24 cellular contexts compared by ENCODE assay signal in the genomic region with DNA sequence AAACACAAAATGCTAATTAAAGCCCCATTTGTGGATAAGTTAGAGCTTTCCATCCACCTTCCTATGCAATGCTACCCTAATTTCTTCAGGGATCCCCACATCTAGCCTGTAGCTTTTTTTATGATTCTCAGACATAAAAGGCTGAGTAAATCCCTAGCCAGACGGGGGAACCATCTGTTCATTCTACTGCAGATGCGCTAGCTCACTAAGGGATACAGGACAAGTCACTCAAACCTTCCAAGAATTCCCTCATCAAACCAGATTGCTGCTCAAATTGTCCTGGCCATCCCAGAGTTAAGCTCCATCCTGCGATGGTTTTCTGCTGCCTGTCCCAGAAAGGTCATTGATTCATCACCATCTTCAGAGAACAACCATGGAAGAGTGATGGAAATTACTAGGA. TPM values are rescaled to one million over a fixed set of nuclear protein-coding genes. Genes with fewer than 3 reads are reported as not detected.
DNase-seq lines count a peak whose midpoint lies in the region; TF ChIP-seq lines count a peak whose summit lies in the region.
"Had no signal": no experiment of that assay in that cellular context is flagged by ENCODE, and none has a peak within 500 bp of the region (broad histone marks: within the 10 kb centered on the region; RNA-seq: fewer than 3 reads in every experiment).

No MANE protein-coding gene starts in this region.

- no peaks in the 10 kb centered on the region for H3K9me3 ChIP-seq in Peyer's patch

- H3K36me3 ChIP-seq in Peyer's patch = peaks cover 0 to 13% (median 0%) of the 10 kb centered on the region in 3 donors

- no peak overlapping the region for H3K4me3 ChIP-seq in Peyer's patch
- H3K4me3 ChIP-seq: GM23248, SK-N-MC had no signal

- H3K27ac ChIP-seq in Peyer's patch = no peak overlapping the region
- H3K27ac ChIP-seq: GM23248, SK-N-MC had no signal

- H3K27me3 Mint-ChIP-seq in glutamatergic neuron (ENCODE audit: unreplicated experiment) = peaks cover 1% of the 10 kb centered on the region

- peak overlapping the region; percentile 55 for H3K4me3 Mint-ChIP-seq in glutamatergic neuron (ENCODE audit: unreplicated experiment)
- H3K4me3 Mint-ChIP-seq: H9 had no signal

- H3K27me3 ChIP-seq in Peyer's patch = no peaks in the 10 kb centered on the region

- peaks cover 0 to 8% (median 0%) of the 10 kb centered on the region in 4 donors for H3K4me1 ChIP-seq in Peyer's patch

- H3K4me1 Mint-ChIP-seq in glutamatergic neuron (ENCODE audit: low read depth, unreplicated experiment) = peaks cover 17% of the 10 kb centered on the region

- TF ChIP-seq CTCF in glutamatergic neuron (IDR thresholded peaks at IDR 0.05; ENCODE audit: partially characterized antibody, unreplicated experiment) = no peak
- no peak for TF ChIP-seq CTCF in Peyer's patch (IDR thresholded peaks at IDR 0.05)

- no peak for TF ChIP-seq POLR2A in Peyer's patch (IDR thresholded peaks at IDR 0.05)

- no peaks in the 10 kb centered on the region for H3K36me3 Mint-ChIP-seq in glutamatergic neuron (ENCODE audit: unreplicated experiment)

- H3K27ac Mint-ChIP-seq in glutamatergic neuron (ENCODE audit: unreplicated experiment) = peak overlapping the region; percentile 95
- H3K27ac Mint-ChIP-seq: H9 had no signal

- DNase-seq in Ammon's horn (ENCODE audit: low spot score) = peak; percentile 25
- peak; percentile 90 for DNase-seq in NCI-H1694 treated with DMSO at 0.1 percent for 48 hours (lab: John Stamatoyannopoulos, UW)
- DNase-seq in NCI-H524 treated with DMSO at 0.1 percent for 48 hours (lab: John Stamatoyannopoulos, UW) = peak; percentile 56
- no peak for DNase-seq in glutamatergic neuron
- no peak for DNase-seq in GOT3 (lab: John Stamatoyannopoulos, UW)
- no peak for DNase-seq in Peyer's patch
- no peak for DNase-seq in UCSD-AML1 (lab: John Stamatoyannopoulos, UW; ENCODE audit: unreplicated experiment)
- DNase-seq in SK-N-DZ (ENCODE audit: low spot score) = no peak
- DNase-seq: 8988T, ACHN, Calu3, DMS53, GM23248, H9, Karpas-422, NCI-H1092, NCI-H1436, NCI-H1930, NCI-H2227 treated with DMSO at 0.1 percent for 48 hours, NCI-H510A treated with DMSO at 0.1 percent for 48 hours, SHP77 treated with DMSO at 0.1 percent for 48 hours had no signal

- peaks cover 3% of the 10 kb centered on the region for H3K9me3 Mint-ChIP-seq in glutamatergic neuron (ENCODE audit: unreplicated experiment)
- H3K9me3 Mint-ChIP-seq: H9 had no signal

RNA-seq across cellular contexts. Expression of gene MYRFL, which starts 56.7 kb away (rescaled TPM):
- total RNA-seq in glutamatergic neuron (ENCODE audit: unreplicated experiment) = not detected
- total RNA-seq in Peyer's patch = 10 to 100 TPM; 12.4 to 60.1 (median 54.5) TPM
- polyA plus RNA-seq in SK-N-DZ (2014; cell fraction: cytosol; rRNA removed) = not detected in 2 replicates
- not detected in 2 replicates for polyA plus RNA-seq in SK-N-DZ (2014; cell fraction: nucleus; rRNA removed)
- total RNA-seq: Daoy, GM23248 had no signal
- polyA plus RNA-seq: BJ, GM23248 had no signal

Comparison
In these comparisons a context has a peak if more than half of its experiments do, and no peak if none do; other contexts are left out.
1. DNase-seq: peak in Ammon's horn (single experiment), NCI-H1694 treated with DMSO at 0.1 percent for 48 hours (single experiment) and NCI-H524 treated with DMSO at 0.1 percent for 48 hours (single experiment); none in glutamatergic neuron (single experiment), GOT3 (single experiment), Peyer's patch (0 of 3), UCSD-AML1 (single experiment) and SK-N-DZ (single experiment).
2. RNA of gene MYRFL, which starts 56.7 kb away (total RNA-seq): 12.4 to 60.1 TPM in Peyer's patch; not detected in glutamatergic neuron (single experiment); every median in the first group is over 10 times any median in the second.